ENCODE assay signal across 1 cellular context in the genomic region with DNA sequence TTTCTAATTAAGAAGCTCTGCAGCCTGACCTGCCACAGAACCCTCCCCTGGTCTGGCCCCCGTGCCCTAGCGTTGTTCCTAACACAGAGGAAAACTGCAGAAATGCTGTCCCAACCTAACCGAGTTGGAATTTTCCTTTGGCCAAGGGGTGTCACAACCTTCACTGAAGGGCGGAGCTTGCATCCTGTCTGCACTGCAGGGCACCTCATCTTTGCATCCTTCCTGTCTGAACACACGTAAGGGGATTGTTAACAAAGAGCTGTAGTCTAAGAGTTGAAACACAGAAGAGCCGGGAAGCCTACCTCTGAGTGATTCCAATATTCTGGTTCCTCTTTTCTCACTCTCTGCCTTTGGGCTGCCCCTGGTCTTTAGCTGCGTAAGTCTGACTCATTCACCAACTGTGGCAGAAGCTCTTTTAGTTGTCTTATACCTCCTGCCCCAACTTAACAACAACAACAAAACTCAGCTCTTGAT.
TF ChIP-seq lines count a peak whose summit lies in the region.

No MANE protein-coding gene starts in this region.

TF ChIP-seq in endothelial cell of umbilical vein, 7 proteins besides CTCF, POLR2A, EP300 and RAD21 (continued from another document):
- TF ChIP-seq MAX (IDR thresholded peaks at IDR 0.05; ENCODE audit: insufficient read depth, insufficient read length) (no peak), POLR2AphosphoS5 (IDR thresholded peaks at IDR 0.05; ENCODE audit: insufficient read depth, low read depth, low read length) (no peak)
